In genomic region chr2:156445311-156446218, GRCh38 we compare ENCODE assay signal across 8 cellular contexts. TPM values are rescaled to one million over a fixed set of nuclear protein-coding genes. Genes with fewer than 3 reads are reported as not detected.
DNase-seq lines count a peak whose midpoint lies in the region; ATAC-seq, FAIRE-seq and TF ChIP-seq lines count a peak whose summit lies in the region.
"Had no signal": no experiment of that assay in that cellular context is flagged by ENCODE, and none has a peak within 500 bp of the region (broad histone marks: within the 10 kb centered on the region; RNA-seq: fewer than 3 reads in every experiment).

No MANE protein-coding gene starts in this region.

- no peaks in the 10 kb centered on the region for H3K36me3 ChIP-seq in K562 (ENCODE audit: control insufficient read depth, insufficient read depth, low read length)

- TF ChIP-seq RAD21 in K562 (CRISPR knock-in tag; conservative IDR thresholded peaks at IDR 0.05 in 1 of 2, IDR thresholded peaks at IDR 0.05 in 1 of 2) = no peak

- in situ Hi-C loops in K562 (cut with MboI) = no loop called here

- intact Hi-C loops in K562 (cut with micrococcal nuclease) = no loop called here

- ATAC-seq in GM19395 (IDR thresholded peaks at IDR 0.05; ENCODE audit: unreplicated experiment) = peak; percentile 82
- ATAC-seq in HG03103 (IDR thresholded peaks at IDR 0.05; ENCODE audit: low read depth, unreplicated experiment) = peak; percentile 62
- peak; percentile 61 for ATAC-seq in K562

- 0 out of 2 replicates have a peak, but pooled peaks have one; percentile 4 for TF ChIP-seq EP300 in K562 (IDR thresholded peaks at IDR 0.05; ENCODE audit: low read length)

- DNase-seq in K562 (ENCODE audit: extremely low read depth in 1 of 4, low spot score in 3 of 4) (peak in 2 of 4 experiments; percentile 29 to 45), stromal cell of bone marrow (ENCODE audit: low read depth) (peak; percentile 95), NCI-H524 treated with DMSO at 0.1 percent for 48 hours (lab: John Stamatoyannopoulos, UW) (no peak), HPDE6-E6E7 (ENCODE audit: extremely low spot score) (no peak)
- no peak for DNase-seq in activated effector memory CD4-positive, alpha-beta T cell treated with anti-CD3 and anti-CD28 coated beads, Interleukin-2, amount 50 U/mL, for 16 hours

- peak overlapping the region; percentile 28 for H2AFZ ChIP-seq in K562 (ENCODE audit: low read depth, low read length)

- TF ChIP-seq POLR2A in K562 (conservative IDR thresholded peaks at IDR 0.05) = no peak

- H3K4me2 ChIP-seq in K562 (ENCODE audit: insufficient read depth, low read length) = no peak overlapping the region; the same call in 1 of the 2 replicates

- no peak for FAIRE-seq in K562 (lab: Jason Lieb, UNC)

- no peaks in the 10 kb centered on the region for H4K20me1 ChIP-seq in K562 (replicated peaks; ENCODE audit: control insufficient read depth, insufficient read depth, low read length)

- BruUV-seq in K562 (replicated peaks; lab: Mats Ljungman, UMichigan) = no TSS peak

- POLR2A ChIA-PET in K562 (lab: Yijun Ruan, JAX) = interaction anchor here (0.6 kb wide), 1 partner anchor 1465 kb away, joined by 3 read pairs; no protein-coding TSS in a partner anchor

- no peaks in the 10 kb centered on the region for H3K9me3 ChIP-seq in K562 (replicated peaks; ENCODE audit: control insufficient read depth, insufficient read depth, low read depth, low read length)

- H3K9me1 ChIP-seq in K562 (ENCODE audit: control insufficient read depth, insufficient read depth, low read length) = no peaks in the 10 kb centered on the region

- H3K79me2 ChIP-seq in K562 (ENCODE audit: control insufficient read depth, insufficient read depth, low read length) = peaks cover 2% of the 10 kb centered on the region; the same call in 2 of the 3 replicates

- CTCF ChIA-PET in K562 (lab: Yijun Ruan, JAX; ENCODE audit: low intra/inter-chr PET ratio) = interaction anchor here (1.1 kb wide), 1 partner anchor 11 kb away, joined by 5 read pairs; no protein-coding TSS in a partner anchor

- H3K27ac ChIP-seq in K562 (ENCODE audit: extremely low read depth, low read depth, low read length) = peak overlapping the region; percentile 13; the same call in 1 of the 3 replicates
- H3K27ac ChIP-seq: HL-60 had no signal

- no peak overlapping the region for H3K4me3 ChIP-seq in K562

- 33% methylated on average over 6 of the region's 6 CpGs for WGBS in K562 (ENCODE audit: insufficient coverage, low coverage, missing lambda C conversion rate)

- TF ChIP-seq CTCF in K562 (IDR thresholded peaks at IDR 0.05 in 2 of 3, conservative IDR thresholded peaks at IDR 0.05 in 1 of 3; ENCODE audit: insufficient read depth in 2 of 3, low read depth in 1 of 3, low read length in 3 of 3) = no peak

- no peak overlapping the region for H3K9ac ChIP-seq in K562 (ENCODE audit: insufficient read depth in 1 of 2, low read depth in 2 of 2, low read length in 2 of 2)

- H3K27me3 ChIP-seq in K562 (ENCODE audit: control insufficient read depth in 2 of 2, insufficient read depth in 2 of 2, low read length in 2 of 2) = no peaks in the 10 kb centered on the region

- peaks cover 0 to 7% of the 10 kb centered on the region in 2 experiments; a peak in 3 of 5 replicates for H3K4me1 ChIP-seq in K562 (replicated peaks in 1 of 2; ENCODE audit: control insufficient read depth in 2 of 2, insufficient read depth in 2 of 2, low read length in 2 of 2)

TF ChIP-seq in K562, 482 proteins besides CTCF, POLR2A, EP300 and RAD21 (continues in another document):
- TF ChIP-seq ELF1 (tag; IDR thresholded peaks at IDR 0.05) (0 out of 2 replicates have a peak, but pooled peaks have one; percentile 6), ATF3 (IDR thresholded peaks at IDR 0.05) (peak; percentile 35; the same call in 1 of the 2 replicates), ATF3 (CRISPR knock-in tag; conservative IDR thresholded peaks at IDR 0.05) (no peak), SRSF1 (IDR thresholded peaks at IDR 0.05; ENCODE audit: low read depth, low read length) (no peak), EHMT2 (IDR thresholded peaks at IDR 0.05) (peak; percentile 70; the same call in 1 of the 2 replicates), JUNB (CRISPR knock-in tag; conservative IDR thresholded peaks at IDR 0.05) (no peak), ARID1B (IDR thresholded peaks at IDR 0.05) (0 out of 2 replicates have a peak, but pooled peaks have one; percentile 30), NFATC3 (IDR thresholded peaks at IDR 0.05) (no peak), C11orf30 (IDR thresholded peaks at IDR 0.05; ENCODE audit: low read depth) (peak; percentile 95), MAFK (IDR thresholded peaks at IDR 0.05; ENCODE audit: low read length) (peak; percentile 92), NR4A1 (CRISPR knock-in tag; IDR thresholded peaks at IDR 0.05) (no peak), NR4A1 (tag; IDR thresholded peaks at IDR 0.05) (0 out of 2 replicates have a peak, but pooled peaks have one; percentile 39), MBD1 (CRISPR knock-in tag; IDR thresholded peaks at IDR 0.05) (no peak), JUND (IDR thresholded peaks at IDR 0.05; ENCODE audit: borderline replicate concordance, low read depth, low read length) (peak; percentile 14; the same call in 1 of the 2 replicates), JUND (tag; IDR thresholded peaks at IDR 0.05; ENCODE audit: borderline replicate concordance, low read depth, low read length) (no peak; the same call in 2 of the 3 replicates), LEF1 (IDR thresholded peaks at IDR 0.05) (no peak), MAFG (tag; conservative IDR thresholded peaks at IDR 0.05) (peak; percentile 99), BACH1 (tag; IDR thresholded peaks at IDR 0.05) (peak; percentile 98), NFE2 (IDR thresholded peaks at IDR 0.05; ENCODE audit: low read depth) (peak; percentile 89), ZEB2 (IDR thresholded peaks at IDR 0.05) (no peak), DPF2 (IDR thresholded peaks at IDR 0.05) (0 out of 2 replicates have a peak, but pooled peaks have one; percentile 50), MAFF (IDR thresholded peaks at IDR 0.05; ENCODE audit: low read length) (peak; percentile 90), ZNF143 (CRISPR knock-in tag; IDR thresholded peaks at IDR 0.05) (no peak), NFE2L1 (tag; IDR thresholded peaks at IDR 0.05; ENCODE audit: borderline replicate concordance, low read depth) (peak; percentile 95), GABPA (tag; conservative IDR thresholded peaks at IDR 0.05; ENCODE audit: low read depth) (no peak), POLR2H (tag; IDR thresholded peaks at IDR 0.05; ENCODE audit: low read depth) (peak; percentile 34; the same call in 1 of the 2 replicates)

RNA-seq across cellular contexts. Expression of gene GPD2, which starts 9.4 kb away (rescaled TPM):
- 14.2 and 23.6 TPM in 2 replicates for total RNA-seq in K562 (2011; cell fraction: chromatin; rRNA removed; ENCODE audit: low replicate concordance)
- total RNA-seq in K562 (2011; cell fraction: nucleolus; rRNA removed) = 4.8 and 8.7 TPM in 2 replicates
- 10.3 and 12.5 TPM in 2 replicates for total RNA-seq in K562 (2011; cell fraction: nucleoplasm; rRNA removed)
- total RNA-seq in K562 (2014; rRNA removed) (19.0 and 21.7 TPM in 2 replicates), K562 (2014; rRNA removed; fragmentation: Illumina TruSeq; extraction: Trizol) (28.3 and 30.7 TPM in 2 replicates), K562 (2015; rRNA removed; fragmentation: Illumina TruSeq; extraction: Trizol) (32.4 and 34.8 TPM in 2 replicates), K562 (2021) (18.0 and 24.4 TPM in 2 replicates)
- polyA plus RNA-seq in K562 (2011; rRNA removed) (12.9 and 15.1 TPM in 2 replicates), K562 (2014; fragmentation: Illumina TruSeq; extraction: Trizol) (24.9 and 39.2 TPM in 2 replicates), K562 (2014; fragmentation: Nextera tagmentation; extraction: Ambion mirVana) (1 to 10 TPM; 5.2 to 6.0 TPM), K562 (2014; rRNA removed) (13.2 and 13.8 TPM in 2 replicates)
- 5.0 and 9.3 TPM in 2 replicates for polyA plus RNA-seq in K562 (2011; cell fraction: cytosol; rRNA removed)
- 9.5 and 11.1 TPM in 2 replicates for polyA plus RNA-seq in K562 (2011; cell fraction: nucleus; rRNA removed)
- 15.4 and 15.6 TPM in 2 replicates for polyA plus RNA-seq in K562 (2012)
- polyA minus RNA-seq in K562 (2011; rRNA and poly(A)+ RNA removed) = 68.5 and 72.9 TPM in 2 replicates
- 28.3 and 29.2 TPM in 2 replicates for polyA minus RNA-seq in K562 (2011; cell fraction: cytosol; rRNA and poly(A)+ RNA removed)
- 11.4 and 22.7 TPM in 2 replicates for polyA minus RNA-seq in K562 (2011; cell fraction: nucleus; rRNA and poly(A)+ RNA removed)
